ENCODE assay signal across 34 cellular contexts in the genomic region with DNA sequence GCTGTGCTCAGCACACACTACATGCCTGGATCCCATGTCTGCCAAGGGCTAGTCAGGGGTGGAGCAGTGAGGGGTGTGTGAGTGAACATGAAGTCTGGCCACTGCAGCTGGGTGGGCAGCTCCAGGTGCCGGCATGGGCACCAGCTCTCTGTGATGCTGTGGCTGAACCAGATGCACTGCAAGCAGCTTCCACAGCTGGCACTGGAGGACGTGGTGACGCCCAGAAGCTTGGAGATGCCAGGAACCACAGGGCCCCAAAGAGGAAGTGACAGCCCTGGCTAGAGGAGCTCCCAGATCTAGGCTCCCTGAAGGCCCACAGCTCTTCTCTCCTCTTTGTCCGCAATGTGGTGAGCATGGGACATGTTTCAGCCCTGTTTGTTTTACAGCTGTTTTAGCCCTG.
"Had no signal": no experiment of that assay in that cellular context is flagged by ENCODE, and none has a peak within 500 bp of the region (broad histone marks: within the 10 kb centered on the region; RNA-seq: fewer than 3 reads in every experiment).

No MANE protein-coding gene starts in this region.

- ATAC-seq: activated CD4-positive, alpha-beta T cell treated with anti-CD3 and anti-CD28 coated beads for 36 hours; activated CD4-positive, CD25-positive, alpha-beta regulatory T cell treated with anti-CD3 and anti-CD28 coated beads, Interleukin-2, amount 50 U/mL, for 24 hours; activated CD8-positive, alpha-beta T cell treated with anti-CD3 and anti-CD28 coated beads, Interleukin-2, amount 10 ng/mL, durations not matched to agents 7 days and 5 days; Right ventricle myocardium inferior had no signal

- H3K4me1 Mint-ChIP-seq: activated CD4-positive, alpha-beta T cell treated with anti-CD3 and anti-CD28 coated beads for 36 hours; activated CD4-positive, alpha-beta T cell treated with anti-CD3 and anti-CD28 coated beads, Interleukin-2, amount 10 ng/mL, durations not matched to agents 7 days and 5 days; activated naive CD8-positive, alpha-beta T cell treated with anti-CD3 and anti-CD28 coated beads, Interleukin-2, amount 10 ng/mL, durations not matched to agents 7 days and 5 days; central memory CD8-positive, alpha-beta T cell had no signal

- H3K4me3 Mint-ChIP-seq: activated CD4-positive, alpha-beta T cell treated with anti-CD3 and anti-CD28 coated beads for 36 hours; activated CD4-positive, alpha-beta T cell treated with anti-CD3 and anti-CD28 coated beads, Interleukin-2, amount 10 ng/mL, durations not matched to agents 7 days and 5 days; activated CD8-positive, alpha-beta T cell treated with anti-CD3 and anti-CD28 coated beads, Interleukin-2, amount 10 ng/mL, durations not matched to agents 7 days and 5 days; activated naive CD8-positive, alpha-beta T cell treated with anti-CD3 and anti-CD28 coated beads, Interleukin-2, amount 10 ng/mL, durations not matched to agents 7 days and 5 days; activated T-cell treated with anti-CD3 and anti-CD28 coated beads, Interleukin-2, amount 50 U/mL, for 24 hours; activated T-helper 1 cell treated with anti-CD3 and anti-CD28 coated beads, Interleukin-12 subunit alpha, Interleukin-12 subunit beta, Interleukin-2, Interleukin-4 antibody, amounts not matched to agents 30 ng/mL and 10 ng/mL and 1 ng/mL, durations not matched to agents 14 hours and 24 hours and 36 hours; central memory CD8-positive, alpha-beta T cell; T-helper 1 cell treated with Interleukin-12 subunit alpha and Interleukin-12 subunit beta and Interleukin-4 antibody, amounts not matched to agents 30 μg/mL and 1 μg/mL, for 36 hours; T-helper 2 cell treated with Interferon-gamma antibody and Interleukin-4, amounts not matched to agents 5 μg/mL and 100 μg/mL, for 36 hours; WTC11 had no signal

- H3K9me3 Mint-ChIP-seq: activated CD4-positive, alpha-beta T cell treated with anti-CD3 and anti-CD28 coated beads, Interleukin-2, amount 10 ng/mL, durations not matched to agents 7 days and 5 days; activated naive CD8-positive, alpha-beta T cell treated with anti-CD3 and anti-CD28 coated beads, Interleukin-2, amount 10 ng/mL, durations not matched to agents 7 days and 5 days had no signal

- H3K4me1 ChIP-seq: ascending aorta had no signal

- H3K27ac ChIP-seq: ascending aorta, cardiac muscle cell, PC-9, RWPE1 had no signal

- H3K36me3 Mint-ChIP-seq: activated naive CD8-positive, alpha-beta T cell treated with anti-CD3 and anti-CD28 coated beads, Interleukin-2, amount 10 ng/mL, durations not matched to agents 7 days and 5 days had no signal

- H3K9me3 ChIP-seq: ascending aorta, MG63 had no signal

- H3K36me3 ChIP-seq: ascending aorta, cardiac muscle cell, MG63 had no signal

- H3K27me3 ChIP-seq: ascending aorta, cardiac muscle cell, MG63 had no signal

- H3K4me2 ChIP-seq: PC-9 had no signal

- DNase-seq: activated CD4-positive, alpha-beta T cell treated with anti-CD3 and anti-CD28 coated beads for 36 hours; activated CD4-positive, alpha-beta T cell treated with anti-CD3 and anti-CD28 coated beads, Interleukin-2, amount 10 ng/mL, durations not matched to agents 7 days and 5 days; activated CD4-positive, alpha-beta T cell treated with anti-CD3 and anti-CD28 coated beads, Interleukin-2, amount 50 U/mL, for 48 hours; activated CD8-positive, alpha-beta T cell treated with anti-CD3 and anti-CD28 coated beads, Interleukin-2, amount 10 ng/mL, durations not matched to agents 7 days and 5 days; activated effector memory CD4-positive, alpha-beta T cell treated with Interleukin-2 at 50 U/mL for 16 hours; activated naive CD4-positive, alpha-beta T cell treated with anti-CD3 and anti-CD28 coated beads, Interleukin-2, amount 50 U/mL, for 16 hours; activated naive CD8-positive, alpha-beta T cell treated with anti-CD3 and anti-CD28 coated beads, Interleukin-2, amount 10 ng/mL, durations not matched to agents 7 days and 5 days; activated T-cell treated with anti-CD3 and anti-CD28 coated beads, Interleukin-2, amount 50 U/mL, for 24 hours; amygdala; Kasumi-1; KG1; MG63; NCI-H1048; NCI-H1105 treated with DMSO at 0.1 percent for 48 hours; NCI-H146; NCI-H187; NCI-H2029 treated with DMSO at 0.1 percent for 48 hours; NCI-H2107; NCI-H2171; NCI-H510A; NCI-H526; NCI-H748 treated with DMSO at 0.1 percent for 48 hours; NK-92 treated with Interleukin-12 subunit alpha and Interleukin-12 subunit beta, amount 100 ng/mL, for 24 hours; PC-9 had no signal

- H3K27ac Mint-ChIP-seq: activated CD4-positive, alpha-beta T cell treated with anti-CD3 and anti-CD28 coated beads for 36 hours; activated CD4-positive, alpha-beta T cell treated with anti-CD3 and anti-CD28 coated beads, Interleukin-2, amount 10 ng/mL, durations not matched to agents 7 days and 5 days; activated CD8-positive, alpha-beta T cell treated with anti-CD3 and anti-CD28 coated beads, Interleukin-2, amount 10 ng/mL, durations not matched to agents 7 days and 5 days; activated naive CD8-positive, alpha-beta T cell treated with anti-CD3 and anti-CD28 coated beads, Interleukin-2, amount 10 ng/mL, durations not matched to agents 7 days and 5 days; activated T-cell treated with anti-CD3 and anti-CD28 coated beads, Interleukin-2, amount 50 U/mL, for 24 hours; activated T-helper 1 cell treated with anti-CD3 and anti-CD28 coated beads, Interleukin-12 subunit alpha, Interleukin-12 subunit beta, Interleukin-2, Interleukin-4 antibody, amounts not matched to agents 30 ng/mL and 10 ng/mL and 1 ng/mL, durations not matched to agents 14 hours and 24 hours and 36 hours; T-helper 1 cell treated with Interleukin-12 subunit alpha and Interleukin-12 subunit beta and Interleukin-4 antibody, amounts not matched to agents 30 μg/mL and 1 μg/mL, for 36 hours; T-helper 2 cell treated with Interferon-gamma antibody and Interleukin-4, amounts not matched to agents 5 μg/mL and 100 μg/mL, for 36 hours; WTC11 had no signal

- H3K4me3 ChIP-seq: ascending aorta, cardiac muscle cell, MG63, PC-9 had no signal

- H2AFZ ChIP-seq: PC-9 had no signal
